ENCODE assay signal across 9 cellular contexts in the genomic region with DNA sequence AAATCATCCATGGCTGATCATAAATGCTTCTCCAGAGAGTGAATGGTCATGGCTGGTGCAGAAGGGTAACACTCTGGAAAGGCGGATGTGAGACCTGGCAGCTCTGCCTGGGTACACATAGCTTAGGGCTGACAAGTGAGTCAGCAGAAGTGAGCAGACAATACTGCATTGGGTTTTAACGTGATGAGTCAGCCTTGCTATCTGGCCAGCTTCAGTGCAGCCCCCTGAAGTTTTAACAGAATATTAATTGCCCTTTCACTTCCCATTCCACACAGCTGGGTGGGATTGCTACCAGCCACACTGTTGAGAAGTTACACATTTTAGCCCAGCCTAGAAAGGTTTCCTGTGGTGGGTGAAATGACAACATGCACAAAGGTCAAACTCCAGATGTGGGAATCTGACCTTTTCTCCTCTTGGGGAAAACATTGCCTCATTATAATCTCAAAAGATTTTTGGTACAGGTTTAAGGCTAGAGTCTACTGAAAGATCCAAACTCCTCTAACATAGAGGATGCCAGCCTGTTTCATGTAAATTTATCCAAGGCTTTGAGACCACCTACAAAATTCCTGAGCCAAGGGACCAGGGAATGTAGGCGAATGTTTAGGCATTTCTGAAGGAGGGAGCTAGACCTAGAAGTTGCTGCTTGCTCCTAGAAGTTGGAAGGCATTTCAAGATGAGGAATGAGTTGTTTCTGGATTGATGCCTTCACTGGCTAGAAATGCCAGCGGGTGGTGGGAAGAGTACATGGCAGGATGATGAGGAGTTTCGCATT.
DNase-seq lines count a peak whose midpoint lies in the region; ATAC-seq, FAIRE-seq and TF ChIP-seq lines count a peak whose summit lies in the region.
"Had no signal": no experiment of that assay in that cellular context is flagged by ENCODE, and none has a peak within 500 bp of the region (broad histone marks: within the 10 kb centered on the region; RNA-seq: fewer than 3 reads in every experiment).

No MANE protein-coding gene starts in this region.

- H3K79me2 ChIP-seq in K562 (ENCODE audit: control insufficient read depth, insufficient read depth, low read length) = no peaks in the 10 kb centered on the region

- in situ Hi-C loops in K562 (cut with MboI) (no loop called here), transverse colon (cut with MboI; ENCODE audit: low pct_ligation_motif_present in 1 of 4, low pct_unique_long_range_greater_than_20kb in 1 of 4, low sequenced_read_pairs in 3 of 4) (no loop called here)

- H3K4me3 ChIP-seq in HFF-Myc (replicated peaks; ENCODE audit: low read depth, low read length) = no peak overlapping the region
- H3K4me3 ChIP-seq in LNCaP clone FGC (ENCODE audit: low read depth, low read length) = no peak overlapping the region
- no peak overlapping the region for H3K4me3 ChIP-seq in K562
- H3K4me3 ChIP-seq in transverse colon = no peak overlapping the region

- POLR2A ChIA-PET in K562 (lab: Yijun Ruan, JAX) = interaction anchor here (0.7 to 2.6 kb wide), 10 partner anchors 7 to 296 kb away, joined by 3 to 17 read pairs (median 3); no protein-coding TSS in a partner anchor

- H3K36me3 ChIP-seq in K562 (ENCODE audit: control insufficient read depth, insufficient read depth, low read length) = no peaks in the 10 kb centered on the region
- no peaks in the 10 kb centered on the region for H3K36me3 ChIP-seq in transverse colon

- peak; percentile 81 for TF ChIP-seq EP300 in K562 (IDR thresholded peaks at IDR 0.05; ENCODE audit: low read length)
- TF ChIP-seq EP300 in transverse colon (IDR thresholded peaks at IDR 0.05; ENCODE audit: low read depth) = no peak

- H3K4me2 ChIP-seq in K562 (ENCODE audit: insufficient read depth, low read length) = peak overlapping the region; percentile 64

- H3K27me3 ChIP-seq in K562 (ENCODE audit: control insufficient read depth in 2 of 2, insufficient read depth in 2 of 2, low read length in 2 of 2) = no peaks in the 10 kb centered on the region
- no peaks in the 10 kb centered on the region for H3K27me3 ChIP-seq in transverse colon

- no TSS peak for BruUV-seq in K562 (replicated peaks; lab: Mats Ljungman, UMichigan)

- FAIRE-seq in K562 (lab: Jason Lieb, UNC) = peak; percentile 95
- FAIRE-seq: G401.6 had no signal

- H3K4me1 ChIP-seq in K562 (replicated peaks in 1 of 2; ENCODE audit: control insufficient read depth in 2 of 2, insufficient read depth in 2 of 2, low read length in 2 of 2) (peaks cover 6 to 65% of the 10 kb centered on the region in 2 experiments), transverse colon (peaks cover 0 to 10% (median 6%) of the 10 kb centered on the region in 4 donors)

- intact Hi-C loops in K562 (cut with micrococcal nuclease) = loop anchor here (1.0 to 10.0 kb wide), 4 partner anchors 35 to 233 kb away; a partner anchor contains a TSS
- intact Hi-C loops in transverse colon (cut with DNase I; ENCODE audit: low total_unique reads) = no loop called here

- H3K27ac ChIP-seq in K562 (ENCODE audit: extremely low read depth, low read depth, low read length) (peak overlapping the region; percentile 95), transverse colon (peak overlapping the region in 3 of 4 donors; percentile 28 to 51 (median 38))

- H3K9me3 ChIP-seq in K562 (replicated peaks; ENCODE audit: control insufficient read depth, insufficient read depth, low read depth, low read length) (peaks cover 7% of the 10 kb centered on the region; the same call in 1 of the 2 replicates), transverse colon (no peaks in the 10 kb centered on the region)

- whole genome bisulfite sequencing in K562 (ENCODE audit: insufficient coverage, low coverage, missing lambda C conversion rate) = 52% methylated on average over 5 of the region's 5 CpGs
- 69 to 73% methylated on average over 3 to 5 of the region's 5 CpGs for whole genome bisulfite sequencing in transverse colon (ENCODE audit: low coverage in 1 of 2), 2 donors

- peak overlapping the region; percentile 49 to 65; a peak in 3 of 4 replicates for H3K9ac ChIP-seq in K562 (ENCODE audit: insufficient read depth in 1 of 2, low read depth in 2 of 2, low read length in 2 of 2)

- no peaks in the 10 kb centered on the region for H3K9me1 ChIP-seq in K562 (ENCODE audit: control insufficient read depth, insufficient read depth, low read length)

- ATAC-seq in K562 = peak; percentile 92

- TF ChIP-seq POLR2A in K562 (conservative IDR thresholded peaks at IDR 0.05) = no peak
- no peak for TF ChIP-seq POLR2A in transverse colon (IDR thresholded peaks at IDR 0.05)

- TF ChIP-seq CTCF in HFF-Myc (IDR thresholded peaks at IDR 0.05; ENCODE audit: low read depth, low read length, missing control alignments) (no peak), LNCaP clone FGC (IDR thresholded peaks at IDR 0.05; ENCODE audit: control insufficient read depth, extremely low read depth, insufficient read depth) (no peak), K562 (IDR thresholded peaks at IDR 0.05 in 2 of 3, conservative IDR thresholded peaks at IDR 0.05 in 1 of 3; ENCODE audit: insufficient read depth in 2 of 3, low read depth in 1 of 3, low read length in 3 of 3) (no peak), transverse colon (IDR thresholded peaks at IDR 0.05) (no peak)

- CTCF ChIA-PET in K562 (lab: Yijun Ruan, JAX; ENCODE audit: low intra/inter-chr PET ratio) = no interaction called here

- H4K20me1 ChIP-seq in K562 (replicated peaks; ENCODE audit: control insufficient read depth, insufficient read depth, low read length) = no peaks in the 10 kb centered on the region

- no peak; a peak in 2 of 4 replicates for TF ChIP-seq RAD21 in K562 (CRISPR knock-in tag; conservative IDR thresholded peaks at IDR 0.05 in 1 of 2, IDR thresholded peaks at IDR 0.05 in 1 of 2)

- DNase-seq in SKM-1 treated with dmso at 0.1 percent for 144 hours (lab: John Stamatoyannopoulos, UW; ENCODE audit: unreplicated experiment) (peak; percentile 10), SKM-1 (lab: John Stamatoyannopoulos, UW; ENCODE audit: unreplicated experiment) (no peak), HFF-Myc (ENCODE audit: extremely low read depth, low read depth) (peak; percentile 96), LNCaP clone FGC (ENCODE audit: low read depth) (peak; percentile 11), K562 (ENCODE audit: extremely low read depth in 1 of 4, low spot score in 3 of 4) (peak; percentile 69 to 89 (median 78)), kidney tubule cell (ENCODE audit: low spot score) (peak; percentile 94), transverse colon (peak; percentile 14)
- no peak for DNase-seq in activated naive CD4-positive, alpha-beta T cell treated with anti-CD3 and anti-CD28 coated beads, Interleukin-2, amount 50 U/mL, for 16 hours

- peak overlapping the region; percentile 73 for H2AFZ ChIP-seq in K562 (ENCODE audit: low read depth, low read length)

TF ChIP-seq in K562, 482 proteins besides CTCF, POLR2A, EP300 and RAD21 (continues in another document):
- TF ChIP-seq MEIS2 (IDR thresholded peaks at IDR 0.05; ENCODE audit: partially characterized antibody) = peak; percentile 84
- TF ChIP-seq, protein P1, sequence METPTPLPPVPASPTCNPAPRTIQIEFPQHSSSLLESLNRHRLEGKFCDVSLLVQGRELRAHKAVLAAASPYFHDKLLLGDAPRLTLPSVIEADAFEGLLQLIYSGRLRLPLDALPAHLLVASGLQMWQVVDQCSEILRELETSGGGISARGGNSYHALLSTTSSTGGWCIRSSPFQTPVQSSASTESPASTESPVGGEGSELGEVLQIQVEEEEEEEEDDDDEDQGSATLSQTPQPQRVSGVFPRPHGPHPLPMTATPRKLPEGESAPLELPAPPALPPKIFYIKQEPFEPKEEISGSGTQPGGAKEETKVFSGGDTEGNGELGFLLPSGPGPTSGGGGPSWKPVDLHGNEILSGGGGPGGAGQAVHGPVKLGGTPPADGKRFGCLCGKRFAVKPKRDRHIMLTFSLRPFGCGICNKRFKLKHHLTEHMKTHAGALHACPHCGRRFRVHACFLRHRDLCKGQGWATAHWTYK (CRISPR knock-in tag; IDR thresholded peaks at IDR 0.05) = peak; percentile 89; the same call in 1 of the 2 replicates
- TF ChIP-seq TCFL5 (CRISPR knock-in tag; conservative IDR thresholded peaks at IDR 0.05) = no peak
- TF ChIP-seq, protein P2, sequence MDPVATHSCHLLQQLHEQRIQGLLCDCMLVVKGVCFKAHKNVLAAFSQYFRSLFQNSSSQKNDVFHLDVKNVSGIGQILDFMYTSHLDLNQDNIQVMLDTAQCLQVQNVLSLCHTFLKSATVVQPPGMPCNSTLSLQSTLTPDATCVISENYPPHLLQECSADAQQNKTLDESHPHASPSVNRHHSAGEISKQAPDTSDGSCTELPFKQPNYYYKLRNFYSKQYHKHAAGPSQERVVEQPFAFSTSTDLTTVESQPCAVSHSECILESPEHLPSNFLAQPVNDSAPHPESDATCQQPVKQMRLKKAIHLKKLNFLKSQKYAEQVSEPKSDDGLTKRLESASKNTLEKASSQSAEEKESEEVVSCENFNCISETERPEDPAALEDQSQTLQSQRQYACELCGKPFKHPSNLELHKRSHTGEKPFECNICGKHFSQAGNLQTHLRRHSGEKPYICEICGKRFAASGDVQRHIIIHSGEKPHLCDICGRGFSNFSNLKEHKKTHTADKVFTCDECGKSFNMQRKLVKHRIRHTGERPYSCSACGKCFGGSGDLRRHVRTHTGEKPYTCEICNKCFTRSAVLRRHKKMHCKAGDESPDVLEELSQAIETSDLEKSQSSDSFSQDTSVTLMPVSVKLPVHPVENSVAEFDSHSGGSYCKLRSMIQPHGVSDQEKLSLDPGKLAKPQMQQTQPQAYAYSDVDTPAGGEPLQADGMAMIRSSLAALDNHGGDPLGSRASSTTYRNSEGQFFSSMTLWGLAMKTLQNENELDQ (CRISPR knock-in tag; IDR thresholded peaks at IDR 0.05; ENCODE audit: borderline replicate concordance) = no peak
- TF ChIP-seq GTF2F1 (IDR thresholded peaks at IDR 0.05; ENCODE audit: low read depth, low read length) = no peak
- peak; percentile 76 for TF ChIP-seq CEBPB (tag; IDR thresholded peaks at IDR 0.05)
- TF ChIP-seq ZNF384 (IDR thresholded peaks at IDR 0.05; ENCODE audit: low read depth, low read length) = no peak
- TF ChIP-seq SP1 (CRISPR knock-in tag; IDR thresholded peaks at IDR 0.05) = no peak
- TF ChIP-seq ZNF253 (CRISPR knock-in tag; conservative IDR thresholded peaks at IDR 0.05) = no peak
- TF ChIP-seq, protein P3, sequence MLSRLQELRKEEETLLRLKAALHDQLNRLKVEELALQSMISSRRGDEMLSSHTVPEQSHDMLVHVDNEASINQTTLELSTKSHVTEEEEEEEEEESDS (CRISPR knock-in tag; IDR thresholded peaks at IDR 0.05) = no peak
- peak; percentile 71 to 73; a peak in 3 of 4 replicates for TF ChIP-seq TRIM24 (IDR thresholded peaks at IDR 0.05)
- TF ChIP-seq ARNT (IDR thresholded peaks at IDR 0.05) = peak in 1 of 2 experiments; percentile 76; a peak in 1 of 4 replicates
- peak; percentile 97 for TF ChIP-seq SMARCA4 (IDR thresholded peaks at IDR 0.05)

Comparison
In these comparisons a context has a peak if more than half of its experiments do, and no peak if none do; other contexts are left out.
1. DNase-seq: peak in SKM-1 treated with dmso at 0.1 percent for 144 hours (single experiment), HFF-Myc (single experiment), LNCaP clone FGC (single experiment), K562 (4 of 4), kidney tubule cell (single experiment) and transverse colon (single experiment); none in SKM-1 (single experiment) and activated naive CD4-positive, alpha-beta T cell treated with anti-CD3 and anti-CD28 coated beads, Interleukin-2, amount 50 U/mL, for 16 hours (single experiment).